Comparison of ENCODE assay signal across 25 cellular contexts in the genomic region with DNA sequence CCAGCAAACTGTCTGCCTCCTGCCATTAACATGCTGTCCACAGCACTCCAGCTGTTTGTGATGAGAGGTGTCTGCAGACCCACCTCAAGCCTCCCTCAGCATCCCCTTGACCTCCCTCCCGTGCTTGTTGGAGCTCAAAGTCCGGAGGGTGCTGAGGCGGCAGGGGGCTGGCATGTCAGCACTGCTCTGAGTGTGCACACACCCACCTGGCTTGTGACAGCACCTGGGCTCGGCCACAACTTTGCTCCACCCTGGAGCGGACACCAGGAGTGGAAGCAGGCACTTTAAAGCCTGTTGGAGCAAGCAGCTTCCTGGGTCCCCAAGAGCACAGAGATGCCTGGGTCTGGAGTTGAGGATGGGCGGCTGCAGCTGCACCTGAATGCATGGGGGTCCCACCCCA. TPM values are rescaled to one million over a fixed set of nuclear protein-coding genes. Genes with fewer than 3 reads are reported as not detected.
"Had no signal": no experiment of that assay in that cellular context is flagged by ENCODE, and none has a peak within 500 bp of the region (broad histone marks: within the 10 kb centered on the region; RNA-seq: fewer than 3 reads in every experiment).

No MANE protein-coding gene starts in this region.

- ATAC-seq: heart right ventricle; left lung; lower lobe of right lung; naive thymus-derived CD4-positive, alpha-beta T cell; pancreas; right cardiac atrium; stimulated activated naive CD8-positive, alpha-beta T cell treated with anti-CD3 and anti-CD28 coated beads, Interleukin-15, amount 100 ng/mL, for 72 hours had no signal

- H3K36me3 Mint-ChIP-seq: mesothelial cell of epicardium; naive thymus-derived CD4-positive, alpha-beta T cell; natural killer cell treated with Interleukin-12 subunit alpha and Interleukin-12 subunit beta and Interleukin-15 and Interleukin-18, amount 100 ng/mL, for 72 hours had no signal

- H3K27ac Mint-ChIP-seq: mesothelial cell of epicardium; naive thymus-derived CD4-positive, alpha-beta T cell; natural killer cell treated with Interleukin-12 subunit alpha and Interleukin-12 subunit beta and Interleukin-15 and Interleukin-18, amount 100 ng/mL, for 72 hours; stimulated activated naive CD8-positive, alpha-beta T cell treated with anti-CD3 and anti-CD28 coated beads, Interleukin-15, amount 100 ng/mL, for 72 hours had no signal

- H3K9me3 Mint-ChIP-seq: mesothelial cell of epicardium; natural killer cell treated with Interleukin-12 subunit alpha and Interleukin-12 subunit beta and Interleukin-15 and Interleukin-18, amount 100 ng/mL, for 72 hours; stimulated activated naive CD8-positive, alpha-beta T cell treated with anti-CD3 and anti-CD28 coated beads, Interleukin-15, amount 100 ng/mL, for 72 hours had no signal

- H3K27me3 Mint-ChIP-seq: stimulated activated naive CD8-positive, alpha-beta T cell treated with anti-CD3 and anti-CD28 coated beads, Interleukin-15, amount 100 ng/mL, for 72 hours had no signal

- DNase-seq: heart right ventricle; islet precursor cell; left lung; lower lobe of right lung; mammary epithelial cell; mesenchymal stem cell; naive thymus-derived CD4-positive, alpha-beta T cell; nucleus accumbens; retina; right cardiac atrium; stimulated activated CD4-positive, alpha-beta T cell treated with anti-CD3 and anti-CD28 coated beads, Interleukin-12 subunit alpha, Interleukin-12 subunit beta, amount 100 ng/mL, for 4 hours; stimulated activated CD4-positive, alpha-beta T cell treated with anti-CD3 and anti-CD28 coated beads, Interleukin-15, amount 100 ng/mL, for 24 hours; stimulated activated CD4-positive, alpha-beta T cell treated with anti-CD3 and anti-CD28 coated beads, Interleukin-2, amount 100 ng/mL, for 24 hours; stimulated activated CD4-positive, alpha-beta T cell treated with anti-CD3 and anti-CD28 coated beads, Interleukin-4, amount 100 ng/mL, for 1 hour; stimulated activated naive CD4-positive, alpha-beta T cell treated with Interleukin-2 at 50 U/mL for 16 hours; stimulated activated naive CD8-positive, alpha-beta T cell treated with anti-CD3 and anti-CD28 coated beads, Interleukin-15, amount 100 ng/mL, for 72 hours; testis; thyroid gland; transverse colon had no signal

- H3K4me1 Mint-ChIP-seq: mesothelial cell of epicardium; naive thymus-derived CD4-positive, alpha-beta T cell; stimulated activated naive CD8-positive, alpha-beta T cell treated with anti-CD3 and anti-CD28 coated beads, Interleukin-15, amount 100 ng/mL, for 72 hours had no signal

- H3K4me3 Mint-ChIP-seq: mesothelial cell of epicardium; naive thymus-derived CD4-positive, alpha-beta T cell; natural killer cell treated with Interleukin-12 subunit alpha and Interleukin-12 subunit beta and Interleukin-15 and Interleukin-18, amount 100 ng/mL, for 72 hours; stimulated activated naive CD8-positive, alpha-beta T cell treated with anti-CD3 and anti-CD28 coated beads, Interleukin-15, amount 100 ng/mL, for 72 hours had no signal

RNA-seq across cellular contexts. Expression of a gene that starts 20.9 kb away (rescaled TPM):
- total RNA-seq: mononuclear cell; naive thymus-derived CD4-positive, alpha-beta T cell; natural killer cell treated with Interleukin-12 subunit alpha and Interleukin-12 subunit beta and Interleukin-15 and Interleukin-18, amount 100 ng/mL, for 72 hours had no signal
- polyA plus RNA-seq: naive thymus-derived CD4-positive, alpha-beta T cell; neural cell had no signal

RNA-seq across cellular contexts. Expression of a gene that starts 51.9 kb away (rescaled TPM):
- total RNA-seq: mononuclear cell; myocyte; naive thymus-derived CD4-positive, alpha-beta T cell; natural killer cell treated with Interleukin-12 subunit alpha and Interleukin-12 subunit beta and Interleukin-15 and Interleukin-18, amount 100 ng/mL, for 72 hours had no signal
- polyA plus RNA-seq: naive thymus-derived CD4-positive, alpha-beta T cell; neural cell had no signal
